ENCODE assay signal across 11 cellular contexts in genomic region chr5:169914766-169915165, GRCh38.
DNase-seq lines count a peak whose midpoint lies in the region; ATAC-seq, FAIRE-seq and TF ChIP-seq lines count a peak whose summit lies in the region.
"Had no signal": no experiment of that assay in that cellular context is flagged by ENCODE, and none has a peak within 500 bp of the region (broad histone marks: within the 10 kb centered on the region; RNA-seq: fewer than 3 reads in every experiment).

No MANE protein-coding gene starts in this region.

- H3K79me2 ChIP-seq in OCI-LY7 (ENCODE audit: insufficient read depth, low read depth, low read length), result no peaks in the 10 kb centered on the region

- POLR2A ChIA-PET in OCI-LY7 (lab: Charles Lee), result no interaction called here

- H3K36me3 ChIP-seq in pancreas, result no peaks in the 10 kb centered on the region
- H3K36me3 ChIP-seq in OCI-LY7 (ENCODE audit: insufficient read depth, low read length), result no peaks in the 10 kb centered on the region

- no peak overlapping the region for H2AFZ ChIP-seq in OCI-LY7 (ENCODE audit: low read length)

- in situ Hi-C loops in ACHN (cut with HindIII; ENCODE audit: low pct_ligation_motif_present, low pct_unique_long_range_greater_than_20kb, low sequenced_read_pairs), result no loop called here

- no peaks in the 10 kb centered on the region for H3K27me3 ChIP-seq in pancreas

- TF ChIP-seq CTCF in pancreas (IDR thresholded peaks at IDR 0.05), result no peak
- no peak for TF ChIP-seq CTCF in OCI-LY7 (conservative IDR thresholded peaks at IDR 0.05; ENCODE audit: low read length)

- no peaks in the 10 kb centered on the region for H3K9me3 ChIP-seq in pancreas
- H3K9me3 ChIP-seq in OCI-LY7 (ENCODE audit: low read length), result no peaks in the 10 kb centered on the region

- H3K4me1 ChIP-seq in pancreas (no peaks in the 10 kb centered on the region), OCI-LY7 (ENCODE audit: insufficient read depth, low read length, poor library complexity, severe bottlenecking) (no peaks in the 10 kb centered on the region)

- no peaks in the 10 kb centered on the region for H4K20me1 ChIP-seq in OCI-LY7 (ENCODE audit: insufficient read depth, low read length)

- H3K4me2 ChIP-seq in OCI-LY7 (ENCODE audit: low read length), result no peak overlapping the region

- 50 to 59% methylated on average over 2 of the region's 2 CpGs for WGBS in pancreas, 2 donors

- CTCF ChIA-PET in OCI-LY7 (lab: Charles Lee; ENCODE audit: unreplicated experiment), result no interaction called here

- BruUV-seq in OCI-LY7 (replicated peaks; lab: Mats Ljungman, UMichigan), result no TSS peak

- DNase-seq in ACHN (peak; percentile 20), kidney tubule cell (ENCODE audit: low spot score) (peak; percentile 54), NCI-H69 (lab: John Stamatoyannopoulos, UW) (no peak), pancreas (no peak), OCI-LY7 (ENCODE audit: low spot score) (no peak)
- no peak for DNase-seq in stimulated activated CD4-positive, alpha-beta T cell treated with anti-CD3 and anti-CD28 coated beads, Interleukin-1b, Interleukin-23, amount 100 ng/mL, for 48 hours
- DNase-seq: naive B cell, NCI-H1092 had no signal

- intact Hi-C loops in pancreas (cut with DNase I), result no loop called here
- intact Hi-C loops in OCI-LY7 (cut with micrococcal nuclease; ENCODE audit: unreplicated experiment), result no loop called here

- H3K9me2 ChIP-seq in OCI-LY7 (ENCODE audit: insufficient read depth, low read length), result no peaks in the 10 kb centered on the region

- ATAC-seq in HG03175 (IDR thresholded peaks at IDR 0.05; ENCODE audit: unreplicated experiment), result peak; percentile 60
- ATAC-seq in pancreas, result no peak

- H3K4me3 ChIP-seq in pancreas, result no peak overlapping the region
- no peak overlapping the region for H3K4me3 ChIP-seq in OCI-LY7 (ENCODE audit: low read depth, low read length, poor library complexity, severe bottlenecking)

- FAIRE-seq in pancreas (lab: Jason Lieb, UNC), result no peak
- FAIRE-seq: endometrium had no signal

- peak overlapping the region; percentile 8 for H3K27ac ChIP-seq in cingulate gyrus (ENCODE audit: low read depth, low read length)
- H3K27ac ChIP-seq in pancreas, result no peak overlapping the region
- H3K27ac ChIP-seq in OCI-LY7 (ENCODE audit: low read depth, low read length, poor library complexity, severe bottlenecking), result no peak overlapping the region

Comparison
In these comparisons a context has a peak if more than half of its experiments do, and no peak if none do; other contexts are left out.
1. DNase-seq: peak in ACHN (single experiment) and kidney tubule cell (single experiment); none in NCI-H69 (single experiment), pancreas (0 of 6), OCI-LY7 (single experiment) and stimulated activated CD4-positive, alpha-beta T cell treated with anti-CD3 and anti-CD28 coated beads, Interleukin-1b, Interleukin-23, amount 100 ng/mL, for 48 hours (single experiment).